Comparison of ENCODE assay signal across 1 cellular context in genomic region chr1:39183503-39184353, GRCh38.
A peak's percentile ranks its signal among the peaks of the same experiment; 100 is the strongest.
TF ChIP-seq lines count a peak whose summit lies in the region.

No MANE protein-coding gene starts in this region.

TF ChIP-seq in HEK293, 187 proteins besides CTCF, POLR2A, EP300 and RAD21 (continued from another document and continues in another):
- TF ChIP-seq ZSCAN18 (tag by site-specific recombination; IDR thresholded peaks at IDR 0.05) (no peak), OSR2 (tag by site-specific recombination; IDR thresholded peaks at IDR 0.05) (peak; percentile 98), ZNF335 (tag by site-specific recombination; conservative IDR thresholded peaks at IDR 0.05) (0 out of 2 replicates have a peak, but pooled peaks have one; percentile 12), ZSCAN23 (tag by site-specific recombination; IDR thresholded peaks at IDR 0.05) (no peak), GLI2 (tag by site-specific recombination; IDR thresholded peaks at IDR 0.05; ENCODE audit: borderline replicate concordance, low read depth) (no peak; the same call in 1 of the 2 replicates), ZSCAN16 (tag by site-specific recombination; IDR thresholded peaks at IDR 0.05) (no peak), ZNF292 (tag by site-specific recombination; IDR thresholded peaks at IDR 0.05; ENCODE audit: borderline replicate concordance, low read depth) (no peak), ZNF184 (tag by site-specific recombination; IDR thresholded peaks at IDR 0.05) (no peak; the same call in 1 of the 2 replicates), ZNF416 (tag by site-specific recombination; IDR thresholded peaks at IDR 0.05) (no peak), ZNF398 (tag by site-specific recombination; IDR thresholded peaks at IDR 0.05) (peak; percentile 64; the same call in 1 of the 2 replicates), GLIS1 (tag by site-specific recombination; IDR thresholded peaks at IDR 0.05) (peak; percentile 43; the same call in 1 of the 2 replicates), ZBTB7A (tag by site-specific recombination; IDR thresholded peaks at IDR 0.05; ENCODE audit: low read depth) (no peak), ZNF521 (tag by site-specific recombination; IDR thresholded peaks at IDR 0.05) (no peak), ZNF776 (tag by site-specific recombination; IDR thresholded peaks at IDR 0.05; ENCODE audit: borderline replicate concordance) (no peak), ZNF10 (tag by site-specific recombination; IDR thresholded peaks at IDR 0.05) (no peak), GLI4 (tag by site-specific recombination; IDR thresholded peaks at IDR 0.05) (no peak), REST (tag by site-specific recombination; IDR thresholded peaks at IDR 0.05) (no peak), ZBTB21 (tag by site-specific recombination; IDR thresholded peaks at IDR 0.05) (peak; percentile 79), ZNF510 (tag by site-specific recombination; IDR thresholded peaks at IDR 0.05; ENCODE audit: insufficient replicate concordance) (no peak), ZBTB1 (tag by site-specific recombination; IDR thresholded peaks at IDR 0.05) (no peak), ZBTB48 (tag by site-specific recombination; IDR thresholded peaks at IDR 0.05) (no peak), ZNF140 (tag by site-specific recombination; IDR thresholded peaks at IDR 0.05) (no peak), ZNF24 (tag by site-specific recombination; IDR thresholded peaks at IDR 0.05) (peak; percentile 86), ZNF16 (tag by site-specific recombination; IDR thresholded peaks at IDR 0.05; ENCODE audit: low read depth) (no peak), ZNF148 (tag by site-specific recombination; IDR thresholded peaks at IDR 0.05; ENCODE audit: borderline replicate concordance) (no peak), ZNF514 (tag by site-specific recombination; IDR thresholded peaks at IDR 0.05) (no peak), ZFP69B (tag by site-specific recombination; IDR thresholded peaks at IDR 0.05) (peak; percentile 49; the same call in 1 of the 2 replicates), ZNF623 (tag by site-specific recombination; IDR thresholded peaks at IDR 0.05) (no peak), RBAK (tag by site-specific recombination; IDR thresholded peaks at IDR 0.05) (no peak), ZNF571 (tag by site-specific recombination; IDR thresholded peaks at IDR 0.05) (no peak), ZNF311 (tag by site-specific recombination; IDR thresholded peaks at IDR 0.05; ENCODE audit: borderline replicate concordance) (no peak), ZNF548 (tag by site-specific recombination; IDR thresholded peaks at IDR 0.05) (no peak), ZNF513 (tag by site-specific recombination; IDR thresholded peaks at IDR 0.05) (no peak), ZBTB44 (tag by site-specific recombination; IDR thresholded peaks at IDR 0.05) (no peak), PBX3 (CRISPR knock-in tag; IDR thresholded peaks at IDR 0.05) (0 out of 2 replicates have a peak, but pooled peaks have one; percentile 26), ZNF645 (tag by site-specific recombination; IDR thresholded peaks at IDR 0.05) (no peak), ZNF18 (tag by site-specific recombination; IDR thresholded peaks at IDR 0.05) (no peak), ZNF626 (tag by site-specific recombination; IDR thresholded peaks at IDR 0.05) (no peak), ZNF629 (tag by site-specific recombination; IDR thresholded peaks at IDR 0.05) (peak; percentile 98), SP2 (tag by site-specific recombination; IDR thresholded peaks at IDR 0.05) (peak; percentile 36; the same call in 1 of the 2 replicates), ZNF391 (tag by site-specific recombination; IDR thresholded peaks at IDR 0.05; ENCODE audit: borderline replicate concordance, low read depth) (peak; percentile 27; the same call in 1 of the 2 replicates), ZNF169 (tag by site-specific recombination; IDR thresholded peaks at IDR 0.05) (no peak), ZNF473 (tag by site-specific recombination; IDR thresholded peaks at IDR 0.05) (no peak), ZNF558 (tag by site-specific recombination; IDR thresholded peaks at IDR 0.05) (peak; percentile 89), PATZ1 (tag by site-specific recombination; IDR thresholded peaks at IDR 0.05) (peak; percentile 82)
